Comparison of ENCODE assay signal across 1 cellular context in genomic region chr16:67326472-67327309, GRCh38.
TF ChIP-seq lines count a peak whose summit lies in the region.

TSS of gene KCTD19 (minus strand) at chr16:67326741. CDS start at chr16:67326707, 34 bp downstream.
A gene with protein sequence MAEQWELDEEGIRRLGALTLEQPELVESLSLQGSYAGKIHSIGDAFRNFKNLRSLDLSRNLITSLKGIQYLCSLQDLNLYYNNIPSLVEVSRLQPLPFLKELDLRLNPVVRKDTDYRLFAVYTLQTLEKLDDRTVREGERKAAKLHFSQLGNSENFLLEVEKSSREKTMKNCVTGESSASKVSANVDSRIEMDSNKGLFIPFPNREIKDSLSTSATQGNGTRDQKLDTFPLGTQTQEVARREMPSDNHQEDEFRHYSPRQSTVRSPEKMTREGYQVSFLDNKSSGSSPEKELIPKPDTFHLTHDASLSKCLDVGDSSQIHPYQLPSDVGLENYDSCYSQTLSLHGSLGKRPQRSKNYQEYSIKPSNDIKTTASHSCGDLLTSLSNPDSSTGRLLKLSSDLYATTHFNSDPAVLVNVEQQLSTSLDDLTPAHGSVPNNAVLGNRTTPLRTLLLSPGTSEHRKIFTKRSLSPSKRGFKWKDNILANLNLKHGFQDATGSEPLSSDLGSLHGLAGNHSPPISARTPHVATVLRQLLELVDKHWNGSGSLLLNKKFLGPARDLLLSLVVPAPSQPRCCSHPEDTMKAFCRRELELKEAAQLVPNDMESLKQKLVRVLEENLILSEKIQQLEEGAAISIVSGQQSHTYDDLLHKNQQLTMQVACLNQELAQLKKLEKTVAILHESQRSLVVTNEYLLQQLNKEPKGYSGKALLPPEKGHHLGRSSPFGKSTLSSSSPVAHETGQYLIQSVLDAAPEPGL (plus strand): TSS chr16:67326815. CDS start chr16:67326863, 48 bp downstream.

TF ChIP-seq in HepG2, 621 proteins besides CTCF, POLR2A, EP300 and RAD21 (continued from another document and continues in another):
- TF ChIP-seq, protein P1, sequence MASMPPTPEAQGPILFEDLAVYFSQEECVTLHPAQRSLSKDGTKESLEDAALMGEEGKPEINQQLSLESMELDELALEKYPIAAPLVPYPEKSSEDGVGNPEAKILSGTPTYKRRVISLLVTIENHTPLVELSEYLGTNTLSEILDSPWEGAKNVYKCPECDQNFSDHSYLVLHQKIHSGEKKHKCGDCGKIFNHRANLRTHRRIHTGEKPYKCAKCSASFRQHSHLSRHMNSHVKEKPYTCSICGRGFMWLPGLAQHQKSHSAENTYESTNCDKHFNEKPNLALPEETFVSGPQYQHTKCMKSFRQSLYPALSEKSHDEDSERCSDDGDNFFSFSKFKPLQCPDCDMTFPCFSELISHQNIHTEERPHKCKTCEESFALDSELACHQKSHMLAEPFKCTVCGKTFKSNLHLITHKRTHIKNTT (CRISPR knock-in tag; IDR thresholded peaks at IDR 0.05), result no peak
- TF ChIP-seq ZNF274 (CRISPR knock-in tag; IDR thresholded peaks at IDR 0.05) (no peak; the same call in 1 of the 2 replicates), ZNF225 (CRISPR knock-in tag; IDR thresholded peaks at IDR 0.05) (no peak), ZMYM2 (CRISPR knock-in tag; IDR thresholded peaks at IDR 0.05) (no peak), TAF15 (IDR thresholded peaks at IDR 0.05; ENCODE audit: low read depth, low read length, poor library complexity, severe bottlenecking) (no peak), ZNF724P (CRISPR knock-in tag; IDR thresholded peaks at IDR 0.05; ENCODE audit: borderline replicate concordance) (no peak), ZNF891 (CRISPR knock-in tag; IDR thresholded peaks at IDR 0.05) (no peak), NONO (IDR thresholded peaks at IDR 0.05) (no peak), NONO (CRISPR knock-in tag; conservative IDR thresholded peaks at IDR 0.05) (no peak; the same call in 1 of the 2 replicates), RBFOX2 (IDR thresholded peaks at IDR 0.05; ENCODE audit: low read depth, low read length) (no peak), ZNF562 (CRISPR knock-in tag; IDR thresholded peaks at IDR 0.05; ENCODE audit: borderline replicate concordance) (no peak), ZNF644 (CRISPR knock-in tag; IDR thresholded peaks at IDR 0.05; ENCODE audit: low read depth) (no peak), DNMT3B (CRISPR knock-in tag; conservative IDR thresholded peaks at IDR 0.05) (no peak), MYC (CRISPR knock-in tag; IDR thresholded peaks at IDR 0.05; ENCODE audit: borderline replicate concordance) (0 out of 2 replicates have a peak, but pooled peaks have one; percentile 9), MIER3 (CRISPR knock-in tag; IDR thresholded peaks at IDR 0.05; ENCODE audit: borderline replicate concordance) (no peak), SP5 (CRISPR knock-in tag; IDR thresholded peaks at IDR 0.05; ENCODE audit: borderline replicate concordance, low read depth) (peak; percentile 45), IKZF4 (CRISPR knock-in tag; IDR thresholded peaks at IDR 0.05; ENCODE audit: borderline replicate concordance, low read depth, not compliant biosample characterization) (no peak), SMAD1 (CRISPR knock-in tag; IDR thresholded peaks at IDR 0.05; ENCODE audit: borderline replicate concordance, low read depth) (no peak), ZFP37 (CRISPR knock-in tag; IDR thresholded peaks at IDR 0.05; ENCODE audit: borderline replicate concordance) (no peak), MIER2 (CRISPR knock-in tag; IDR thresholded peaks at IDR 0.05) (no peak), JUND (CRISPR knock-in tag; IDR thresholded peaks at IDR 0.05) (no peak), ZNF280B (CRISPR knock-in tag; IDR thresholded peaks at IDR 0.05; ENCODE audit: borderline replicate concordance) (no peak), LCORL (IDR thresholded peaks at IDR 0.05) (no peak), LCORL (CRISPR knock-in tag; IDR thresholded peaks at IDR 0.05) (no peak; the same call in 1 of the 2 replicates), HDAC2 (CRISPR knock-in tag; IDR thresholded peaks at IDR 0.05) (no peak), NFAT5 (CRISPR knock-in tag; IDR thresholded peaks at IDR 0.05) (0 out of 2 replicates have a peak, but pooled peaks have one; percentile 43), HNRNPK (IDR thresholded peaks at IDR 0.05; ENCODE audit: low read depth, low read length, poor library complexity, severe bottlenecking) (peak; percentile 15), ZHX2 (IDR thresholded peaks at IDR 0.05; ENCODE audit: low read depth) (no peak), ZHX2 (CRISPR knock-in tag; IDR thresholded peaks at IDR 0.05; ENCODE audit: borderline replicate concordance) (no peak), ZXDC (CRISPR knock-in tag; IDR thresholded peaks at IDR 0.05) (no peak), ZNF772 (CRISPR knock-in tag; IDR thresholded peaks at IDR 0.05) (no peak)
- TF ChIP-seq, protein P2, sequence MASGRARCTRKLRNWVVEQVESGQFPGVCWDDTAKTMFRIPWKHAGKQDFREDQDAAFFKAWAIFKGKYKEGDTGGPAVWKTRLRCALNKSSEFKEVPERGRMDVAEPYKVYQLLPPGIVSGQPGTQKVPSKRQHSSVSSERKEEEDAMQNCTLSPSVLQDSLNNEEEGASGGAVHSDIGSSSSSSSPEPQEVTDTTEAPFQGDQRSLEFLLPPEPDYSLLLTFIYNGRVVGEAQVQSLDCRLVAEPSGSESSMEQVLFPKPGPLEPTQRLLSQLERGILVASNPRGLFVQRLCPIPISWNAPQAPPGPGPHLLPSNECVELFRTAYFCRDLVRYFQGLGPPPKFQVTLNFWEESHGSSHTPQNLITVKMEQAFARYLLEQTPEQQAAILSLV (CRISPR knock-in tag; IDR thresholded peaks at IDR 0.05; ENCODE audit: borderline replicate concordance), result peak; percentile 68; the same call in 1 of the 2 replicates
- TF ChIP-seq, protein P3, sequence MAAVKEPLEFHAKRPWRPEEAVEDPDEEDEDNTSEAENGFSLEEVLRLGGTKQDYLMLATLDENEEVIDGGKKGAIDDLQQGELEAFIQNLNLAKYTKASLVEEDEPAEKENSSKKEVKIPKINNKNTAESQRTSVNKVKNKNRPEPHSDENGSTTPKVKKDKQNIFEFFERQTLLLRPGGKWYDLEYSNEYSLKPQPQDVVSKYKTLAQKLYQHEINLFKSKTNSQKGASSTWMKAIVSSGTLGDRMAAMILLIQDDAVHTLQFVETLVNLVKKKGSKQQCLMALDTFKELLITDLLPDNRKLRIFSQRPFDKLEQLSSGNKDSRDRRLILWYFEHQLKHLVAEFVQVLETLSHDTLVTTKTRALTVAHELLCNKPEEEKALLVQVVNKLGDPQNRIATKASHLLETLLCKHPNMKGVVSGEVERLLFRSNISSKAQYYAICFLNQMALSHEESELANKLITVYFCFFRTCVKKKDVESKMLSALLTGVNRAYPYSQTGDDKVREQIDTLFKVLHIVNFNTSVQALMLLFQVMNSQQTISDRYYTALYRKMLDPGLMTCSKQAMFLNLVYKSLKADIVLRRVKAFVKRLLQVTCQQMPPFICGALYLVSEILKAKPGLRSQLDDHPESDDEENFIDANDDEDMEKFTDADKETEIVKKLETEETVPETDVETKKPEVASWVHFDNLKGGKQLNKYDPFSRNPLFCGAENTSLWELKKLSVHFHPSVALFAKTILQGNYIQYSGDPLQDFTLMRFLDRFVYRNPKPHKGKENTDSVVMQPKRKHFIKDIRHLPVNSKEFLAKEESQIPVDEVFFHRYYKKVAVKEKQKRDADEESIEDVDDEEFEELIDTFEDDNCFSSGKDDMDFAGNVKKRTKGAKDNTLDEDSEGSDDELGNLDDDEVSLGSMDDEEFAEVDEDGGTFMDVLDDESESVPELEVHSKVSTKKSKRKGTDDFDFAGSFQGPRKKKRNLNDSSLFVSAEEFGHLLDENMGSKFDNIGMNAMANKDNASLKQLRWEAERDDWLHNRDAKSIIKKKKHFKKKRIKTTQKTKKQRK (IDR thresholded peaks at IDR 0.05; ENCODE audit: low read length), result no peak
